In genomic region chr1:225654688-225655508, GRCh38 we compare ENCODE assay signal across 9 cellular contexts. TPM values are rescaled to one million over a fixed set of nuclear protein-coding genes. Genes with fewer than 3 reads are reported as not detected.
DNase-seq lines count a peak whose midpoint lies in the region; ATAC-seq, FAIRE-seq and TF ChIP-seq lines count a peak whose summit lies in the region.
"Had no signal": no experiment of that assay in that cellular context is flagged by ENCODE, and none has a peak within 500 bp of the region (broad histone marks: within the 10 kb centered on the region; RNA-seq: fewer than 3 reads in every experiment).

No MANE protein-coding gene starts in this region.

- DNase-seq in CD4-positive, CD25-positive, alpha-beta regulatory T cell: no peak
- no peak for DNase-seq in endodermal cell
- DNase-seq in ovary: no peak
- no peak for DNase-seq in T-helper 2 cell treated with Interferon-gamma antibody and Interleukin-4, amounts not matched to agents 5 μg/mL and 100 μg/mL, for 36 hours (ENCODE audit: low spot score)
- no peak for DNase-seq in GM12892 (ENCODE audit: insufficient read length)
- no peak for DNase-seq in stimulated activated naive CD4-positive, alpha-beta T cell (lab: John Stamatoyannopoulos, UW)
- no peak for DNase-seq in OCI-M2 (lab: John Stamatoyannopoulos, UW; ENCODE audit: unreplicated experiment)
- DNase-seq: stimulated activated naive B cell treated with anti-CD40 and anti-IgM and Interleukin-4, amounts not matched to agents 10 μg/mL and 1 μg/mL and 100 μg/mL, for 72 hours had no signal

- no peak for TF ChIP-seq RAD21 in Ishikawa (IDR thresholded peaks at IDR 0.05; ENCODE audit: low read depth)

- H3K27ac Mint-ChIP-seq in CD4-positive, CD25-positive, alpha-beta regulatory T cell: no peak overlapping the region
- no peak overlapping the region for H3K27ac Mint-ChIP-seq in endodermal cell
- H3K27ac Mint-ChIP-seq in T-helper 2 cell treated with Interferon-gamma antibody and Interleukin-4, amounts not matched to agents 5 μg/mL and 100 μg/mL, for 36 hours: no peak overlapping the region
- H3K27ac Mint-ChIP-seq: stimulated activated naive B cell treated with anti-CD40 and anti-IgM and Interleukin-4, amounts not matched to agents 10 μg/mL and 1 μg/mL and 100 μg/mL, for 72 hours had no signal

- H3K9me3 ChIP-seq in CD4-positive, CD25-positive, alpha-beta regulatory T cell (ENCODE audit: control insufficient read depth in 2 of 2, low read length in 2 of 2): no peaks in the 10 kb centered on the region
- H3K9me3 ChIP-seq in endodermal cell (ENCODE audit: control insufficient read depth, low read length) (no peaks in the 10 kb centered on the region), ovary (no peaks in the 10 kb centered on the region)

- peak overlapping the region; percentile 60 to 83 (median 76) for H3K4me3 Mint-ChIP-seq in CD4-positive, CD25-positive, alpha-beta regulatory T cell
- H3K4me3 Mint-ChIP-seq in endodermal cell: peak overlapping the region; percentile 98
- no peak overlapping the region for H3K4me3 Mint-ChIP-seq in T-helper 2 cell treated with Interferon-gamma antibody and Interleukin-4, amounts not matched to agents 5 μg/mL and 100 μg/mL, for 36 hours

- TF ChIP-seq EP300 in Ishikawa (IDR thresholded peaks at IDR 0.05; ENCODE audit: borderline replicate concordance) (no peak), ovary (IDR thresholded peaks at IDR 0.05) (no peak)

- no peak overlapping the region for H3K27ac ChIP-seq in CD4-positive, CD25-positive, alpha-beta regulatory T cell (ENCODE audit: insufficient read depth, low read length, poor library complexity, severe bottlenecking)
- H3K27ac ChIP-seq in endodermal cell (ENCODE audit: low read depth, low read length) (no peak overlapping the region), ovary (peak overlapping the region; percentile 14 to 99)

- H3K36me3 ChIP-seq in CD4-positive, CD25-positive, alpha-beta regulatory T cell (ENCODE audit: control insufficient read depth, insufficient read depth, low read length): no peaks in the 10 kb centered on the region
- H3K36me3 ChIP-seq in endodermal cell (ENCODE audit: control insufficient read depth, insufficient read depth, low read length) (peaks cover 3% of the 10 kb centered on the region), ovary (no peaks in the 10 kb centered on the region)

- peaks cover 0 to 23% (median 13%) of the 10 kb centered on the region in 4 donors for H3K4me1 Mint-ChIP-seq in CD4-positive, CD25-positive, alpha-beta regulatory T cell
- peaks cover 11% of the 10 kb centered on the region for H3K4me1 Mint-ChIP-seq in endodermal cell
- peaks cover 10% of the 10 kb centered on the region for H3K4me1 Mint-ChIP-seq in T-helper 2 cell treated with Interferon-gamma antibody and Interleukin-4, amounts not matched to agents 5 μg/mL and 100 μg/mL, for 36 hours (ENCODE audit: low read depth)

- TF ChIP-seq POLR2A in ovary (IDR thresholded peaks at IDR 0.05) (no peak), GM12892 (IDR thresholded peaks at IDR 0.05; ENCODE audit: low read depth, low read length) (no peak)

- intact Hi-C loops in ovary (cut with DNase I): loop anchor here (5.0 to 10.0 kb wide), 6 partner anchors 90 to 407 kb away; partner anchors contain the start of gene H3-3A (in 1 of the 4)

- no peak for ATAC-seq in CD4-positive, CD25-positive, alpha-beta regulatory T cell (ENCODE audit: low read depth in 2 of 2)
- ATAC-seq: stimulated activated naive B cell treated with anti-CD40 and anti-IgM and Interleukin-4, amounts not matched to agents 10 μg/mL and 1 μg/mL and 100 μg/mL, for 72 hours had no signal

- FAIRE-seq in GM12892 (lab: Jason Lieb, UNC): no peak

- H3K4me3 ChIP-seq in CD4-positive, CD25-positive, alpha-beta regulatory T cell (ENCODE audit: low read depth, low read length): no peak overlapping the region
- H3K4me3 ChIP-seq in endodermal cell (ENCODE audit: low read length) (no peak overlapping the region), ovary (no peak overlapping the region)

- no peak overlapping the region for H3K9ac ChIP-seq in endodermal cell (ENCODE audit: extremely low read depth, low read length, poor library complexity, severe bottlenecking)

- peaks cover 0 to 6% (median 0%) of the 10 kb centered on the region in 7 donors for H3K9me3 Mint-ChIP-seq in CD4-positive, CD25-positive, alpha-beta regulatory T cell
- no peaks in the 10 kb centered on the region for H3K9me3 Mint-ChIP-seq in endodermal cell
- H3K9me3 Mint-ChIP-seq in T-helper 2 cell treated with Interferon-gamma antibody and Interleukin-4, amounts not matched to agents 5 μg/mL and 100 μg/mL, for 36 hours: no peaks in the 10 kb centered on the region
- H3K9me3 Mint-ChIP-seq: stimulated activated naive B cell treated with anti-CD40 and anti-IgM and Interleukin-4, amounts not matched to agents 10 μg/mL and 1 μg/mL and 100 μg/mL, for 72 hours had no signal

- TF ChIP-seq CTCF in endodermal cell (conservative IDR thresholded peaks at IDR 0.05): no peak
- TF ChIP-seq CTCF in ovary (IDR thresholded peaks at IDR 0.05): no peak

- H3K27me3 ChIP-seq in CD4-positive, CD25-positive, alpha-beta regulatory T cell (ENCODE audit: control insufficient read depth, insufficient read depth, low read length): peaks cover 30% of the 10 kb centered on the region
- H3K27me3 ChIP-seq in endodermal cell (ENCODE audit: control insufficient read depth, insufficient read depth, low read length, poor library complexity, severe bottlenecking) (no peaks in the 10 kb centered on the region), ovary (no peaks in the 10 kb centered on the region)

- peaks cover 19% of the 10 kb centered on the region for H3K4me1 ChIP-seq in CD4-positive, CD25-positive, alpha-beta regulatory T cell (ENCODE audit: control insufficient read depth, insufficient read depth, low read length, poor library complexity, severe bottlenecking)
- H3K4me1 ChIP-seq in endodermal cell (ENCODE audit: control insufficient read depth, insufficient read depth, low read length): no peaks in the 10 kb centered on the region
- H3K4me1 ChIP-seq in ovary (ENCODE audit: insufficient read depth): peaks cover 7% of the 10 kb centered on the region

- no peaks in the 10 kb centered on the region for H3K36me3 Mint-ChIP-seq in CD4-positive, CD25-positive, alpha-beta regulatory T cell
- no peaks in the 10 kb centered on the region for H3K36me3 Mint-ChIP-seq in endodermal cell (ENCODE audit: low read depth)
- H3K36me3 Mint-ChIP-seq in T-helper 2 cell treated with Interferon-gamma antibody and Interleukin-4, amounts not matched to agents 5 μg/mL and 100 μg/mL, for 36 hours (ENCODE audit: low read depth): no peaks in the 10 kb centered on the region

- WGBS in endodermal cell (ENCODE audit: insufficient coverage in 1 of 2, insufficient read length in 1 of 2), 2 experiments: 84 to 91% methylated on average over 9 to 14 of the region's 15 CpGs
- 71 to 80% (median 78%) methylated on average over 15 of the region's 15 CpGs for WGBS in ovary, 3 donors

- peaks cover 54% of the 10 kb centered on the region for H3K27me3 Mint-ChIP-seq in CD4-positive, CD25-positive, alpha-beta regulatory T cell
- H3K27me3 Mint-ChIP-seq in endodermal cell (ENCODE audit: insufficient read depth): no peaks in the 10 kb centered on the region
- peaks cover 54% of the 10 kb centered on the region for H3K27me3 Mint-ChIP-seq in T-helper 2 cell treated with Interferon-gamma antibody and Interleukin-4, amounts not matched to agents 5 μg/mL and 100 μg/mL, for 36 hours (ENCODE audit: low read depth)

TF ChIP-seq in Ishikawa, 13 proteins besides CTCF, POLR2A, EP300 and RAD21:
- TF ChIP-seq ZBTB7A (IDR thresholded peaks at IDR 0.05; ENCODE audit: low read depth): no peak
- TF ChIP-seq YY1 (IDR thresholded peaks at IDR 0.05; ENCODE audit: low read depth): 0 out of 2 replicates have a peak, but pooled peaks have one; percentile 49
- no peak for TF ChIP-seq USF1 (IDR thresholded peaks at IDR 0.05)
- no peak for TF ChIP-seq TCF12 (IDR thresholded peaks at IDR 0.05; ENCODE audit: low read depth)
- TF ChIP-seq TAF1 (IDR thresholded peaks at IDR 0.05; ENCODE audit: low read depth): no peak
- TF ChIP-seq FOXM1 (IDR thresholded peaks at IDR 0.05; ENCODE audit: borderline replicate concordance, low read depth): no peak
- no peak for TF ChIP-seq EGR1 (IDR thresholded peaks at IDR 0.05)
- no peak for TF ChIP-seq CREB1 (IDR thresholded peaks at IDR 0.05; ENCODE audit: low read depth)

RNA-seq across cellular contexts. Expression of gene ENAH, which starts 2.0 kb away (rescaled TPM):
- total RNA-seq in CD4-positive, CD25-positive, alpha-beta regulatory T cell: not detected
- under 1 TPM in 2 of 4 donors, not detected in 2; 0.03 to 0.13 TPM for polyA plus RNA-seq in CD4-positive, CD25-positive, alpha-beta regulatory T cell
- total RNA-seq in endodermal cell: 100 to 1,000 TPM; 263 to 267 TPM
- 152 TPM for polyA plus RNA-seq in endodermal cell (2013, experiment 1 of 2)
- polyA plus RNA-seq in endodermal cell (2013, experiment 2 of 2): 153 TPM
- 100 to 1,000 TPM in 1 of 7 donors, 10 to 100 TPM in 6; 33.4 to 112 (median 88.6) TPM for total RNA-seq in ovary
- 100 to 1,000 TPM in 1 of 2 donors, 10 to 100 TPM in 1; 40.1 to 137 TPM for polyA plus RNA-seq in ovary
- polyA plus RNA-seq in GM12892 (2012; ENCODE audit: missing spikeins): 0.15 TPM

Comparison
In these comparisons a context has a peak if more than half of its experiments do, and no peak if none do; other contexts are left out.
1. H3K27ac ChIP-seq: peak in ovary (2 of 2); none in CD4-positive, CD25-positive, alpha-beta regulatory T cell (single experiment) and endodermal cell (single experiment).
2. RNA of gene ENAH, which starts 2.0 kb away (total RNA-seq): 263 to 267 TPM in endodermal cell and 33.4 to 112 TPM in ovary; not detected in CD4-positive, CD25-positive, alpha-beta regulatory T cell (single experiment); every median in the first group is over 10 times any median in the second.